In the genomic region with DNA sequence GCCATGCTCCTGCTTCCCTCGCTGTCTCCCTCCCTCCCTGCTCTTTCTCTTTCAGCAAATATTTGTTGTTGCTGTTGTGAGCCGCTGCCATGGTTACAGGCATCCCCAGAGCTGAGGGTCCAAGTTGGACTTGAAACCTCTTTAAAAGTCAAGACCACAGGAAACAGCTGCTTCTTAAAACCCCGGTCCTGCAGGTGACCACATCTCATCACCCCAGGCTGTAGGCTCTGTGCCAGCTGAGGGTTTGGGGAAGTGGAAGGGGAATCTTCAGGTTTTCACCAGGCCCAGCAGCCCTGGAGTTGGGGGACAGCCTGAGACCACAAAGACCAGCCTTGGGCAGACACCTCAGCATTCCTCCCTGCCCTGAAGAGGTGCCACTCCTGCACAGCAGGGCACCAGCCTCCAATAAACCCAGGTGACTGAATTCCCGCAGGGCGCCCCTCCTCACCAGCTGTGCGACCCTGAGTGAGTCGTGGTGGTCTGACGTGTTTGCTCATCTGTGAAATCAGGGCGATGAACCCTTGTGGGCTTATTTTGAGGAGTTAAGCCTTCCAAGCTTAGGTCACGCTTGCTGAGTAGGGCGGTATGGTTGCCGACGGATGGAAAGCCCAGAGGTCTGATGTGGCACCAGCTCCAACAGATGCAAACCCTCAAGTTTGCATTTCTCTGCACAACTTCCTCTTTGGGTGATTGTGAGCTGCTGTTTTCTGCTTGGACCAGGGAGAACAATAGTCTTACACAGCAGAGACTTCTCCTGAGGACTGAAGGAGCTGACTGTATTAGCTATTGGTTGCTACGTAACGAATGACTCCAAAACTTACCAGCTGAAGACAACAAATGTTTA, we compare ENCODE assay signal across 9 cellular contexts. TPM values are rescaled to one million over a fixed set of nuclear protein-coding genes. Genes with fewer than 3 reads are reported as not detected.
A peak's percentile ranks its signal among the peaks of the same experiment; 100 is the strongest.
DNase-seq lines count a peak whose midpoint lies in the region; ATAC-seq and TF ChIP-seq lines count a peak whose summit lies in the region.
"Had no signal": no experiment of that assay in that cellular context is flagged by ENCODE, and none has a peak within 500 bp of the region (broad histone marks: within the 10 kb centered on the region; RNA-seq: fewer than 3 reads in every experiment).

No MANE protein-coding gene starts in this region.

- no peaks in the 10 kb centered on the region for H3K27me3 ChIP-seq in gastrocnemius medialis
- no peaks in the 10 kb centered on the region for H3K27me3 ChIP-seq in uterus

- peaks cover 8% of the 10 kb centered on the region for H3K27me3 Mint-ChIP-seq in central memory CD8-positive, alpha-beta T cell
- H3K27me3 Mint-ChIP-seq: activated CD4-positive, alpha-beta T cell treated with anti-CD3 and anti-CD28 coated beads, Interleukin-2, amount 10 ng/mL, durations not matched to agents 7 days and 5 days had no signal

- no peak overlapping the region for H3K4me3 ChIP-seq in gastrocnemius medialis
- H3K4me3 ChIP-seq in uterus = no peak overlapping the region

- H3K9me3 ChIP-seq in gastrocnemius medialis (peaks cover 0 to 9% (median 0%) of the 10 kb centered on the region in 3 donors), uterus (no peaks in the 10 kb centered on the region)

- H3K9me3 Mint-ChIP-seq in central memory CD8-positive, alpha-beta T cell = no peaks in the 10 kb centered on the region

- H3K36me3 ChIP-seq in gastrocnemius medialis (no peaks in the 10 kb centered on the region), uterus (no peaks in the 10 kb centered on the region)

- no peak for DNase-seq in central memory CD8-positive, alpha-beta T cell (ENCODE audit: low spot score in 2 of 2)
- no peak for DNase-seq in SW480 (ENCODE audit: low spot score)
- DNase-seq in gastrocnemius medialis = no peak
- no peak for DNase-seq in uterus
- DNase-seq in AG20443 (ENCODE audit: low spot score) = no peak
- DNase-seq: activated CD4-positive, alpha-beta T cell treated with anti-CD3 and anti-CD28 coated beads, Interleukin-2, amount 10 ng/mL, durations not matched to agents 7 days and 5 days had no signal

- no peak overlapping the region for H3K4me3 Mint-ChIP-seq in central memory CD8-positive, alpha-beta T cell
- H3K4me3 Mint-ChIP-seq: activated CD4-positive, alpha-beta T cell treated with anti-CD3 and anti-CD28 coated beads, Interleukin-2, amount 10 ng/mL, durations not matched to agents 7 days and 5 days had no signal

- no peak overlapping the region for H3K27ac ChIP-seq in gastrocnemius medialis
- H3K27ac ChIP-seq in uterus = no peak overlapping the region

- no peaks in the 10 kb centered on the region for H3K4me1 ChIP-seq in gastrocnemius medialis
- H3K4me1 ChIP-seq in uterus = no peaks in the 10 kb centered on the region

- TF ChIP-seq POLR2A in gastrocnemius medialis (IDR thresholded peaks at IDR 0.05) (no peak), uterus (IDR thresholded peaks at IDR 0.05) (no peak)

- in situ Hi-C loops in gastrocnemius medialis (cut with MboI; ENCODE audit: low sequenced_read_pairs in 4 of 4) = no loop called here

- no peaks in the 10 kb centered on the region for H3K4me1 Mint-ChIP-seq in central memory CD8-positive, alpha-beta T cell
- H3K4me1 Mint-ChIP-seq: activated CD4-positive, alpha-beta T cell treated with anti-CD3 and anti-CD28 coated beads, Interleukin-2, amount 10 ng/mL, durations not matched to agents 7 days and 5 days had no signal

- peak; percentile 79 for ATAC-seq in GM18498 (IDR thresholded peaks at IDR 0.05; ENCODE audit: unreplicated experiment)
- peak; percentile 77 for ATAC-seq in GM21526 (IDR thresholded peaks at IDR 0.05; ENCODE audit: low FRiP score, unreplicated experiment)
- peak; percentile 75 for ATAC-seq in HG03520 (IDR thresholded peaks at IDR 0.05; ENCODE audit: unreplicated experiment)
- peak; percentile 43 for ATAC-seq in central memory CD8-positive, alpha-beta T cell (replicated peaks; ENCODE audit: extremely low read depth, poor library complexity, severe bottlenecking)
- ATAC-seq in gastrocnemius medialis = no peak

- intact Hi-C loops in gastrocnemius medialis (cut with DNase I; ENCODE audit: low total_unique reads) (no loop called here), uterus (cut with DNase I; ENCODE audit: low total_unique reads) (no loop called here)

- TF ChIP-seq CTCF in gastrocnemius medialis (IDR thresholded peaks at IDR 0.05 in 4 of 5, conservative IDR thresholded peaks at IDR 0.05 in 1 of 5) (no peak), uterus (IDR thresholded peaks at IDR 0.05) (no peak)

- H3K36me3 Mint-ChIP-seq in central memory CD8-positive, alpha-beta T cell (ENCODE audit: insufficient read depth) = no peaks in the 10 kb centered on the region

- no peak overlapping the region for H3K27ac Mint-ChIP-seq in central memory CD8-positive, alpha-beta T cell (ENCODE audit: low read depth)
- H3K27ac Mint-ChIP-seq: activated CD4-positive, alpha-beta T cell treated with anti-CD3 and anti-CD28 coated beads, Interleukin-2, amount 10 ng/mL, durations not matched to agents 7 days and 5 days had no signal

RNA-seq across cellular contexts. Expression of gene NPTX2, which starts 24.8 kb away (rescaled TPM):
- total RNA-seq in gastrocnemius medialis (10 to 100 TPM in 3 of 4 donors, 1 to 10 TPM in 1; 9.6 to 22.7 (median 16.6) TPM), uterus (1 to 10 TPM; 4.1 to 5.5 (median 4.8) TPM)
- total RNA-seq: activated CD4-positive, alpha-beta T cell treated with anti-CD3 and anti-CD28 coated beads, Interleukin-2, amount 10 ng/mL, durations not matched to agents 7 days and 5 days had no signal

Comparison
In these comparisons a context has a peak if more than half of its experiments do, and no peak if none do; other contexts are left out.
1. ATAC-seq: peak in GM18498 (single experiment), GM21526 (single experiment), HG03520 (single experiment) and central memory CD8-positive, alpha-beta T cell (single experiment); none in gastrocnemius medialis (0 of 2).